8 cellular contexts compared by ENCODE assay signal in genomic region chr4:164012396-164013027, GRCh38.
DNase-seq lines count a peak whose midpoint lies in the region; ATAC-seq and TF ChIP-seq lines count a peak whose summit lies in the region.

No MANE protein-coding gene starts in this region.

- TF ChIP-seq CTCF in A673 (conservative IDR thresholded peaks at IDR 0.05; ENCODE audit: low read depth, low read length) (peak; percentile 82), vagina (IDR thresholded peaks at IDR 0.05) (no peak)

- CTCF ChIA-PET in A673 (lab: Charles Lee): interaction anchor here (1.0 to 1.4 kb wide), 2 partner anchors 456 to 462 kb away, joined by 8 to 10 read pairs; no protein-coding TSS in a partner anchor

- H3K36me3 ChIP-seq in A673 (ENCODE audit: insufficient read depth, low read length, poor library complexity, severe bottlenecking) (no peaks in the 10 kb centered on the region), vagina (no peaks in the 10 kb centered on the region)

- H3K27me3 ChIP-seq in A673 (replicated peaks; ENCODE audit: insufficient read depth, low read depth, low read length, poor library complexity) (no peaks in the 10 kb centered on the region), vagina (no peaks in the 10 kb centered on the region)

- intact Hi-C loops in A673 (cut with micrococcal nuclease; ENCODE audit: unreplicated experiment): loop anchor here (1.0 to 10.0 kb wide), 8 partner anchors 256 to 1082 kb away; partner anchors contain the start of gene TMA16
- intact Hi-C loops in vagina (cut with DNase I): no loop called here

- H3K9me3 ChIP-seq in A673 (ENCODE audit: low read depth, low read length, poor library complexity, severe bottlenecking) (peaks cover 15% of the 10 kb centered on the region), vagina (no peaks in the 10 kb centered on the region)

- TF ChIP-seq POLR2A in vagina (IDR thresholded peaks at IDR 0.05): no peak

- DNase-seq in A673 (ENCODE audit: low spot score) (peak; percentile 82), SKM-1 (lab: John Stamatoyannopoulos, UW; ENCODE audit: unreplicated experiment) (peak; percentile 16), iPS-NIHi7 (ENCODE audit: extremely low spot score) (peak; percentile 68), AG08395 (ENCODE audit: low spot score) (no peak), CD1c-positive myeloid dendritic cell (ENCODE audit: extremely low spot score) (no peak), vagina (ENCODE audit: extremely low spot score in 2 of 2) (no peak)

- ATAC-seq in GM18870 (IDR thresholded peaks at IDR 0.05; ENCODE audit: unreplicated experiment): peak; percentile 67
- peak; percentile 54 for ATAC-seq in HG03520 (IDR thresholded peaks at IDR 0.05; ENCODE audit: unreplicated experiment)

- H3K27ac ChIP-seq in A673 (ENCODE audit: low read depth, low read length, poor library complexity, severe bottlenecking) (peak overlapping the region; percentile 8), vagina (no peak overlapping the region)

- POLR2A ChIA-PET in A673 (lab: Charles Lee; ENCODE audit: low non-redundant PET): interaction anchor here (0.6 kb wide), 1 partner anchor 1080 kb away, joined by 10 read pairs; no protein-coding TSS in a partner anchor

- no peak overlapping the region for H3K4me3 ChIP-seq in A673 (ENCODE audit: low read depth, low read length, poor library complexity, severe bottlenecking)
- H3K4me3 ChIP-seq in vagina: no peak overlapping the region

- H3K4me1 ChIP-seq in A673 (ENCODE audit: insufficient read depth, low read length, poor library complexity, severe bottlenecking): peaks cover 7% of the 10 kb centered on the region
- H3K4me1 ChIP-seq in vagina: no peaks in the 10 kb centered on the region

- BruUV-seq in A673 (replicated peaks; lab: Mats Ljungman, UMichigan): no TSS peak

Comparison
In these comparisons a context has a peak if more than half of its experiments do, and no peak if none do; other contexts are left out.
1. DNase-seq: peak in A673 (single experiment), SKM-1 (single experiment) and iPS-NIHi7 (single experiment); none in AG08395 (single experiment), CD1c-positive myeloid dendritic cell (single experiment) and vagina (0 of 2).